ENCODE assay signal across 9 cellular contexts in the genomic region with DNA sequence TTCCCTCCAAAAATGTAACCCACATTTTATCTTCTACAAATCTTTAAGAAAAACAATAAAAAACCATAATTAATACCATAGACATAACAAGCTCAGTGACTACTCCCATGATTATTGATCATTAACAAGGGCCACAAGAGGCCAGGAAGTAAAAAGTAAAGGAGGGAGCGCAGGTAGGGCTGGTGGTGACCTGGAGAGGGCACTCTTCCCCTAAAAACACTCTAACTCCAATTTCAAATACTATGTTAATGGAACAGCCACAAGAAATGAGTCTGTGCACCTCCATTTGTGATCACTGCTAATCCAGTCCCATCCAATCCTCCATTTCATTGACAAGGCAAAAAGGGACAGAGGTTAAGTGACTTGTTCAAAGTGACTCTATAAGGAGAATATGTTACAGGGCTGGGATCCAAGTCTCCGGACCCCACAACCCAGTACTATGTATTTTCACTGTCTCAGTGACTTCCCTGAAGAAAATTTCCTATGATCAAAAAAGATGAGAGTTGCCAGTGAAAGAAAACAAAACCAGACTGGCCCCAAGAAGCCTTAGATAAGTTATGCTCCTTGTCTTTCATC. TPM values are rescaled to one million over a fixed set of nuclear protein-coding genes. Genes with fewer than 3 reads are reported as not detected.
DNase-seq lines count a peak whose midpoint lies in the region; TF ChIP-seq lines count a peak whose summit lies in the region.
"Had no signal": no experiment of that assay in that cellular context is flagged by ENCODE, and none has a peak within 500 bp of the region (broad histone marks: within the 10 kb centered on the region; RNA-seq: fewer than 3 reads in every experiment).

No MANE protein-coding gene starts in this region.

- no peak overlapping the region for H3K14ac ChIP-seq in trophoblast cell (ENCODE audit: low read length)

- H3K4me3 Mint-ChIP-seq in activated T-cell treated with anti-CD3 and anti-CD28 coated beads, Interleukin-2, amount 50 U/mL, for 24 hours: no peak overlapping the region
- no peak overlapping the region for H3K4me3 Mint-ChIP-seq in endodermal cell
- H3K4me3 Mint-ChIP-seq: activated naive CD8-positive, alpha-beta T cell had no signal

- 67 to 100% methylated on average over 1 of the region's 2 CpGs for WGBS in endodermal cell (ENCODE audit: insufficient coverage in 1 of 2, insufficient read length in 1 of 2), 2 experiments
- no CpG with 5 or more reads among the region's 2 CpGs for WGBS in trophoblast cell (ENCODE audit: extremely low coverage, insufficient coverage, insufficient read length)

- no peaks in the 10 kb centered on the region for H3K27me3 Mint-ChIP-seq in activated T-cell treated with anti-CD3 and anti-CD28 coated beads, Interleukin-2, amount 50 U/mL, for 24 hours
- no peaks in the 10 kb centered on the region for H3K27me3 Mint-ChIP-seq in endodermal cell (ENCODE audit: insufficient read depth)
- H3K27me3 Mint-ChIP-seq: activated naive CD8-positive, alpha-beta T cell had no signal

- no peak overlapping the region for H3K18ac ChIP-seq in trophoblast cell (ENCODE audit: low read length)

- no peak overlapping the region for H2AK5ac ChIP-seq in trophoblast cell (ENCODE audit: low read length)

- no peak overlapping the region for H3K4me3 ChIP-seq in endodermal cell (ENCODE audit: low read length)
- no peak overlapping the region for H3K4me3 ChIP-seq in trophoblast cell (ENCODE audit: low read depth, low read length)

- H2BK5ac ChIP-seq in trophoblast cell (ENCODE audit: low read depth, low read length, poor library complexity): no peak overlapping the region

- H3K79me1 ChIP-seq in trophoblast cell (ENCODE audit: low read length): no peaks in the 10 kb centered on the region

- H3K36me3 ChIP-seq in endodermal cell (ENCODE audit: control insufficient read depth, insufficient read depth, low read length) (peaks cover 70% of the 10 kb centered on the region), trophoblast cell (ENCODE audit: control insufficient read depth in 1 of 2, insufficient read depth in 2 of 2, low read length in 2 of 2) (peaks cover 5 to 12% of the 10 kb centered on the region in 2 experiments)

- peaks cover 9% of the 10 kb centered on the region for H3K4me1 Mint-ChIP-seq in activated T-cell treated with anti-CD3 and anti-CD28 coated beads, Interleukin-2, amount 50 U/mL, for 24 hours (ENCODE audit: low read depth)
- H3K4me1 Mint-ChIP-seq in endodermal cell: peaks cover 9% of the 10 kb centered on the region

- H3K23ac ChIP-seq in trophoblast cell (ENCODE audit: low read length): no peak overlapping the region

- no peak overlapping the region for H3K27ac ChIP-seq in endodermal cell (ENCODE audit: low read depth, low read length)
- H3K27ac ChIP-seq in trophoblast cell (ENCODE audit: low read depth, low read length): no peak overlapping the region

- H3K36me3 Mint-ChIP-seq in activated T-cell treated with anti-CD3 and anti-CD28 coated beads, Interleukin-2, amount 50 U/mL, for 24 hours (ENCODE audit: low read depth): peaks cover 64% of the 10 kb centered on the region
- H3K36me3 Mint-ChIP-seq in endodermal cell (ENCODE audit: low read depth): peaks cover 22% of the 10 kb centered on the region
- H3K36me3 Mint-ChIP-seq: activated naive CD8-positive, alpha-beta T cell had no signal

- H3K9me3 ChIP-seq in endodermal cell (ENCODE audit: control insufficient read depth, low read length): peaks cover 10% of the 10 kb centered on the region
- H3K9me3 ChIP-seq in trophoblast cell (ENCODE audit: insufficient read depth, low read depth, low read length): no peaks in the 10 kb centered on the region

- peak; percentile 94 for TF ChIP-seq CTCF in endodermal cell (conservative IDR thresholded peaks at IDR 0.05)

- no peak overlapping the region for H3K9ac ChIP-seq in endodermal cell (ENCODE audit: extremely low read depth, low read length, poor library complexity, severe bottlenecking)
- H3K9ac ChIP-seq in trophoblast cell (ENCODE audit: low read length): no peak overlapping the region

- no peak overlapping the region for H4K91ac ChIP-seq in trophoblast cell (ENCODE audit: low read depth, low read length)

- no peaks in the 10 kb centered on the region for H3K79me2 ChIP-seq in trophoblast cell (ENCODE audit: control insufficient read depth, insufficient read depth, low read length, poor library complexity)

- DNase-seq in activated T-cell treated with anti-CD3 and anti-CD28 coated beads for 24 hours (ENCODE audit: low read depth) (peak; percentile 4), HK-2 (ENCODE audit: unreplicated experiment) (peak; percentile 11), SK-N-DZ (ENCODE audit: low spot score) (peak; percentile 2), endodermal cell (peak; percentile 69), trophoblast cell (peak; percentile 1 to 55), epidermal melanocyte (ENCODE audit: insufficient read length, low spot score) (no peak), NCI-H2196 (lab: John Stamatoyannopoulos, UW; ENCODE audit: unreplicated experiment) (no peak)
- DNase-seq in activated T-cell treated with anti-CD3 and anti-CD28 coated beads, Interleukin-2, amount 50 U/mL, for 24 hours: no peak

- H3K27me3 ChIP-seq in endodermal cell (ENCODE audit: control insufficient read depth, insufficient read depth, low read length, poor library complexity, severe bottlenecking) (no peaks in the 10 kb centered on the region), trophoblast cell (ENCODE audit: insufficient read depth, low read length) (no peaks in the 10 kb centered on the region)

- no peaks in the 10 kb centered on the region for H3K4me1 ChIP-seq in endodermal cell (ENCODE audit: control insufficient read depth, insufficient read depth, low read length)
- H3K4me1 ChIP-seq in trophoblast cell (ENCODE audit: control insufficient read depth in 1 of 2, insufficient read depth in 2 of 2, low read length in 2 of 2): no peaks in the 10 kb centered on the region

- H3K4ac ChIP-seq in trophoblast cell (ENCODE audit: low read depth, low read length): no peak overlapping the region

- no peak overlapping the region for H4K8ac ChIP-seq in trophoblast cell (ENCODE audit: low read depth, low read length)

- H4K12ac ChIP-seq in trophoblast cell (ENCODE audit: low read depth, low read length): no peak overlapping the region

- no peak overlapping the region for H3K27ac Mint-ChIP-seq in activated T-cell treated with anti-CD3 and anti-CD28 coated beads, Interleukin-2, amount 50 U/mL, for 24 hours
- H3K27ac Mint-ChIP-seq in endodermal cell: no peak overlapping the region
- H3K27ac Mint-ChIP-seq: activated naive CD8-positive, alpha-beta T cell had no signal

- H3K9me3 Mint-ChIP-seq in activated T-cell treated with anti-CD3 and anti-CD28 coated beads, Interleukin-2, amount 50 U/mL, for 24 hours: no peaks in the 10 kb centered on the region
- peaks cover under 1% of the 10 kb centered on the region for H3K9me3 Mint-ChIP-seq in endodermal cell

- no peak overlapping the region for H2BK120ac ChIP-seq in trophoblast cell (ENCODE audit: insufficient read depth, low read length, poor library complexity)

- no peak overlapping the region for H2AFZ ChIP-seq in trophoblast cell (ENCODE audit: insufficient read depth, low read length, poor library complexity)

- H3K4me2 ChIP-seq in trophoblast cell (ENCODE audit: low read length): no peak overlapping the region

- no peak overlapping the region for H2BK12ac ChIP-seq in trophoblast cell (ENCODE audit: low read length)

RNA-seq across cellular contexts. Expression of gene CFAP298, which starts 41.2 kb away (rescaled TPM):
- polyA plus RNA-seq in SK-N-DZ (2014; cell fraction: cytosol; rRNA removed): 51.6 and 61.9 TPM in 2 replicates
- 63.6 and 72.0 TPM in 2 replicates for polyA plus RNA-seq in SK-N-DZ (2014; cell fraction: nucleus; rRNA removed)
- total RNA-seq in endodermal cell: 10 to 100 TPM; 57.3 to 62.2 TPM
- polyA plus RNA-seq in endodermal cell (2013, experiment 1 of 2): 52.9 TPM
- polyA plus RNA-seq in endodermal cell (2013, experiment 2 of 2): 55.5 TPM
- 51.7 and 52.4 TPM in 2 replicates for polyA plus RNA-seq in trophoblast cell (2013)

Comparison
In these comparisons a context has a peak if more than half of its experiments do, and no peak if none do; other contexts are left out.
1. DNase-seq: peak in activated T-cell treated with anti-CD3 and anti-CD28 coated beads for 24 hours (single experiment), HK-2 (single experiment), SK-N-DZ (single experiment), endodermal cell (single experiment) and trophoblast cell (2 of 2); none in activated T-cell treated with anti-CD3 and anti-CD28 coated beads, Interleukin-2, amount 50 U/mL, for 24 hours (single experiment), epidermal melanocyte (single experiment) and NCI-H2196 (single experiment).